1 cellular context compared by ENCODE assay signal in the genomic region with DNA sequence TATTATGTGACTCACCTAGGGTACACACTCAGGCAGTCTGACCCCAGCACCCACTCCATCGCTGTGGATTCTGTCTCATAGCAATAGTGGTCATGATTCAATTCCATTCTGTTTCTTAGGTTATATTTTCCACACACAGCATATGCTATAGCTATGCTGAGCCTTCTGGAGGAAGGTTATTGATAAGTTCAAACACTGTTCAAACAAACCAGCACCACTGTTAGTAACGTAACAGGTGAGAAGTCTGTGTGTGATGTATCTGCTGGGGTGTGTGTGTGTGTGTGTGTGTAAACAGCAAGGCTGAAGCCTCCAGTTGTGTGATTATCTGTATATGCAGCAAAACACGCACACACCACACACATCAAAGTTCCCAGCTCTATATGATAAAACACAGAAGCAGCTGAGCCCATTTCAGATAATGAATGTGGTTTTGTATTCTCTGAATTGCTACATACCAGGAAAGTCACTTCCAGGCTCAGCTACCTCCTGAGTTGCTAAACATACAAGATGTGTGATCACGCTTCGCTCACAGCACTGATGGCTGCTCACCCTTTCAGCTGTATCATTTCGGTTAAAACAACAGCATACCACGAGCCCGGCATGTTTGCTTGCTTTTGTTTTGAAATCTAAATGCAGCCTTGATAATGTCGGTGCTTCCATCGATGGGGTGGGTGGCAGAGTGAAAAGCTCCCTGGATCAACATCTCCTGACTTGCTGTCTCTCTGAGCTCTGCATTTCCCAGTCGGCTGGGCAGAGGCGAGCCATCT.
TF ChIP-seq lines count a peak whose summit lies in the region.

No MANE protein-coding gene starts in this region.

TF ChIP-seq in HepG2, 621 proteins besides CTCF, POLR2A, EP300 and RAD21 (continued from another document and continues in another):
- TF ChIP-seq, protein P1, sequence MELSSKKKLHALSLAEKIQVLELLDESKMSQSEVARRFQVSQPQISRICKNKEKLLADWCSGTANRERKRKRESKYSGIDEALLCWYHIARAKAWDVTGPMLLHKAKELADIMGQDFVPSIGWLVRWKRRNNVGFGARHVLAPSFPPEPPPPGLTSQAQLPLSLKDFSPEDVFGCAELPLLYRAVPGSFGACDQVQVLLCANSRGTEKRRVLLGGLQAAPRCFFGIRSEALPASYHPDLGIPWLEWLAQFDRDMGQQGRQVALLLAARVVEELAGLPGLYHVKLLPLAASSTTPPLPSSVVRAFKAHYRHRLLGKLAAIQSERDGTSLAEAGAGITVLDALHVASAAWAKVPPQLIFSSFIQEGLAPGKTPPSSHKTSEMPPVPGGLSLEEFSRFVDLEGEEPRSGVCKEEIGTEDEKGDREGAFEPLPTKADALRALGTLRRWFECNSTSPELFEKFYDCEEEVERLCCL (CRISPR knock-in tag; IDR thresholded peaks at IDR 0.05; ENCODE audit: borderline replicate concordance) = no peak
- TF ChIP-seq ZNF850 (CRISPR knock-in tag; conservative IDR thresholded peaks at IDR 0.05) (no peak), KDM6A (CRISPR knock-in tag; IDR thresholded peaks at IDR 0.05; ENCODE audit: low read depth) (no peak), ZNF10 (CRISPR knock-in tag; IDR thresholded peaks at IDR 0.05; ENCODE audit: borderline replicate concordance, low read depth) (no peak), SNAI1 (CRISPR knock-in tag; IDR thresholded peaks at IDR 0.05; ENCODE audit: borderline replicate concordance) (no peak), XBP1 (CRISPR knock-in tag; IDR thresholded peaks at IDR 0.05) (no peak), JARID2 (CRISPR knock-in tag; IDR thresholded peaks at IDR 0.05; ENCODE audit: insufficient replicate concordance) (no peak), SP4 (CRISPR knock-in tag; IDR thresholded peaks at IDR 0.05) (no peak), NKX3-1 (CRISPR knock-in tag; IDR thresholded peaks at IDR 0.05) (no peak), SNRNP70 (IDR thresholded peaks at IDR 0.05; ENCODE audit: low read depth, low read length) (no peak), ZFP36L1 (CRISPR knock-in tag; IDR thresholded peaks at IDR 0.05) (peak; percentile 27; the same call in 1 of the 2 replicates), ZNF230 (CRISPR knock-in tag; IDR thresholded peaks at IDR 0.05) (no peak), HOXA5 (CRISPR knock-in tag; IDR thresholded peaks at IDR 0.05) (peak; percentile 53; the same call in 1 of the 2 replicates), ZNF746 (CRISPR knock-in tag; IDR thresholded peaks at IDR 0.05) (0 out of 2 replicates have a peak, but pooled peaks have one; percentile 37), NRL (CRISPR knock-in tag; IDR thresholded peaks at IDR 0.05; ENCODE audit: borderline replicate concordance) (no peak), ZNF558 (CRISPR knock-in tag; IDR thresholded peaks at IDR 0.05; ENCODE audit: borderline replicate concordance) (no peak), FLYWCH1 (CRISPR knock-in tag; IDR thresholded peaks at IDR 0.05) (no peak), HOXA3 (CRISPR knock-in tag; IDR thresholded peaks at IDR 0.05) (peak; percentile 73; the same call in 1 of the 2 replicates), CREM (IDR thresholded peaks at IDR 0.05) (peak; percentile 62), CREM (CRISPR knock-in tag; IDR thresholded peaks at IDR 0.05) (no peak), ZNF598 (CRISPR knock-in tag; IDR thresholded peaks at IDR 0.05; ENCODE audit: borderline replicate concordance) (no peak), SMARCC2 (IDR thresholded peaks at IDR 0.05) (no peak), MED13 (CRISPR knock-in tag; IDR thresholded peaks at IDR 0.05) (no peak), ZSCAN31 (CRISPR knock-in tag; IDR thresholded peaks at IDR 0.05; ENCODE audit: low read depth) (no peak), SMAD3 (CRISPR knock-in tag; IDR thresholded peaks at IDR 0.05) (peak; percentile 55; the same call in 1 of the 2 replicates)
- TF ChIP-seq, protein P2, sequence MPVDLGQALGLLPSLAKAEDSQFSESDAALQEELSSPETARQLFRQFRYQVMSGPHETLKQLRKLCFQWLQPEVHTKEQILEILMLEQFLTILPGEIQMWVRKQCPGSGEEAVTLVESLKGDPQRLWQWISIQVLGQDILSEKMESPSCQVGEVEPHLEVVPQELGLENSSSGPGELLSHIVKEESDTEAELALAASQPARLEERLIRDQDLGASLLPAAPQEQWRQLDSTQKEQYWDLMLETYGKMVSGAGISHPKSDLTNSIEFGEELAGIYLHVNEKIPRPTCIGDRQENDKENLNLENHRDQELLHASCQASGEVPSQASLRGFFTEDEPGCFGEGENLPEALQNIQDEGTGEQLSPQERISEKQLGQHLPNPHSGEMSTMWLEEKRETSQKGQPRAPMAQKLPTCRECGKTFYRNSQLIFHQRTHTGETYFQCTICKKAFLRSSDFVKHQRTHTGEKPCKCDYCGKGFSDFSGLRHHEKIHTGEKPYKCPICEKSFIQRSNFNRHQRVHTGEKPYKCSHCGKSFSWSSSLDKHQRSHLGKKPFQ (CRISPR knock-in tag; IDR thresholded peaks at IDR 0.05; ENCODE audit: insufficient replicate concordance) = peak; percentile 94
- TF ChIP-seq, protein P3, sequence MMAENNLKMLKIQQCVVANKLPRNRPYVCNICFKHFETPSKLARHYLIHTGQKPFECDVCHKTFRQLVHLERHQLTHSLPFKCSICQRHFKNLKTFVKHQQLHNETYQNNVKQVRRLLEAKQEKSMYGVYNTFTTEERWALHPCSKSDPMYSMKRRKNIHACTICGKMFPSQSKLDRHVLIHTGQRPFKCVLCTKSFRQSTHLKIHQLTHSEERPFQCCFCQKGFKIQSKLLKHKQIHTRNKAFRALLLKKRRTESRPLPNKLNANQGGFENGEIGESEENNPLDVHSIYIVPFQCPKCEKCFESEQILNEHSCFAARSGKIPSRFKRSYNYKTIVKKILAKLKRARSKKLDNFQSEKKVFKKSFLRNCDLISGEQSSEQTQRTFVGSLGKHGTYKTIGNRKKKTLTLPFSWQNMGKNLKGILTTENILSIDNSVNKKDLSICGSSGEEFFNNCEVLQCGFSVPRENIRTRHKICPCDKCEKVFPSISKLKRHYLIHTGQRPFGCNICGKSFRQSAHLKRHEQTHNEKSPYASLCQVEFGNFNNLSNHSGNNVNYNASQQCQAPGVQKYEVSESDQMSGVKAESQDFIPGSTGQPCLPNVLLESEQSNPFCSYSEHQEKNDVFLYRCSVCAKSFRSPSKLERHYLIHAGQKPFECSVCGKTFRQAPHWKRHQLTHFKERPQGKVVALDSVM (CRISPR knock-in tag; IDR thresholded peaks at IDR 0.05) = peak; percentile 25; the same call in 1 of the 2 replicates
- TF ChIP-seq, protein P4, sequence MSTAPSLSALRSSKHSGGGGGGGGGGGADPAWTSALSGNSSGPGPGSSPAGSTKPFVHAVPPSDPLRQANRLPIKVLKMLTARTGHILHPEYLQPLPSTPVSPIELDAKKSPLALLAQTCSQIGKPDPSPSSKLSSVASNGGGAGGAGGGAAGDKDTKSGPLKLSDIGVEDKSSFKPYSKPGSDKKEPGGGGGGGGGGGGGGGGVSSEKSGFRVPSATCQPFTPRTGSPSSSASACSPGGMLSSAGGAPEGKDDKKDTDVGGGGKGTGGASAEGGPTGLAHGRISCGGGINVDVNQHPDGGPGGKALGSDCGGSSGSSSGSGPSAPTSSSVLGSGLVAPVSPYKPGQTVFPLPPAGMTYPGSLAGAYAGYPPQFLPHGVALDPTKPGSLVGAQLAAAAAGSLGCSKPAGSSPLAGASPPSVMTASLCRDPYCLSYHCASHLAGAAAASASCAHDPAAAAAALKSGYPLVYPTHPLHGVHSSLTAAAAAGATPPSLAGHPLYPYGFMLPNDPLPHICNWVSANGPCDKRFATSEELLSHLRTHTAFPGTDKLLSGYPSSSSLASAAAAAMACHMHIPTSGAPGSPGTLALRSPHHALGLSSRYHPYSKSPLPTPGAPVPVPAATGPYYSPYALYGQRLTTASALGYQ (CRISPR knock-in tag; IDR thresholded peaks at IDR 0.05) = no peak
- TF ChIP-seq, protein P5, sequence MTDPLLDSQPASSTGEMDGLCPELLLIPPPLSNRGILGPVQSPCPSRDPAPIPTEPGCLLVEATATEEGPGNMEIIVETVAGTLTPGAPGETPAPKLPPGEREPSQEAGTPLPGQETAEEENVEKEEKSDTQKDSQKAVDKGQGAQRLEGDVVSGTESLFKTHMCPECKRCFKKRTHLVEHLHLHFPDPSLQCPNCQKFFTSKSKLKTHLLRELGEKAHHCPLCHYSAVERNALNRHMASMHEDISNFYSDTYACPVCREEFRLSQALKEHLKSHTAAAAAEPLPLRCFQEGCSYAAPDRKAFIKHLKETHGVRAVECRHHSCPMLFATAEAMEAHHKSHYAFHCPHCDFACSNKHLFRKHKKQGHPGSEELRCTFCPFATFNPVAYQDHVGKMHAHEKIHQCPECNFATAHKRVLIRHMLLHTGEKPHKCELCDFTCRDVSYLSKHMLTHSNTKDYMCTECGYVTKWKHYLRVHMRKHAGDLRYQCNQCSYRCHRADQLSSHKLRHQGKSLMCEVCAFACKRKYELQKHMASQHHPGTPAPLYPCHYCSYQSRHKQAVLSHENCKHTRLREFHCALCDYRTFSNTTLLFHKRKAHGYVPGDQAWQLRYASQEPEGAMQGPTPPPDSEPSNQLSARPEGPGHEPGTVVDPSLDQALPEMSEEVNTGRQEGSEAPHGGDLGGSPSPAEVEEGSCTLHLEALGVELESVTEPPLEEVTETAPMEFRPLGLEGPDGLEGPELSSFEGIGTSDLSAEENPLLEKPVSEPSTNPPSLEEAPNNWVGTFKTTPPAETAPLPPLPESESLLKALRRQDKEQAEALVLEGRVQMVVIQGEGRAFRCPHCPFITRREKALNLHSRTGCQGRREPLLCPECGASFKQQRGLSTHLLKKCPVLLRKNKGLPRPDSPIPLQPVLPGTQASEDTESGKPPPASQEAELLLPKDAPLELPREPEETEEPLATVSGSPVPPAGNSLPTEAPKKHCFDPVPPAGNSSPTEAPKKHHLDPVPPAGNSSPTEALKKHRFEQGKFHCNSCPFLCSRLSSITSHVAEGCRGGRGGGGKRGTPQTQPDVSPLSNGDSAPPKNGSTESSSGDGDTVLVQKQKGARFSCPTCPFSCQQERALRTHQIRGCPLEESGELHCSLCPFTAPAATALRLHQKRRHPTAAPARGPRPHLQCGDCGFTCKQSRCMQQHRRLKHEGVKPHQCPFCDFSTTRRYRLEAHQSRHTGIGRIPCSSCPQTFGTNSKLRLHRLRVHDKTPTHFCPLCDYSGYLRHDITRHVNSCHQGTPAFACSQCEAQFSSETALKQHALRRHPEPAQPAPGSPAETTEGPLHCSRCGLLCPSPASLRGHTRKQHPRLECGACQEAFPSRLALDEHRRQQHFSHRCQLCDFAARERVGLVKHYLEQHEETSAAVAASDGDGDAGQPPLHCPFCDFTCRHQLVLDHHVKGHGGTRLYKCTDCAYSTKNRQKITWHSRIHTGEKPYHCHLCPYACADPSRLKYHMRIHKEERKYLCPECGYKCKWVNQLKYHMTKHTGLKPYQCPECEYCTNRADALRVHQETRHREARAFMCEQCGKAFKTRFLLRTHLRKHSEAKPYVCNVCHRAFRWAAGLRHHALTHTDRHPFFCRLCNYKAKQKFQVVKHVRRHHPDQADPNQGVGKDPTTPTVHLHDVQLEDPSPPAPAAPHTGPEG (CRISPR knock-in tag; IDR thresholded peaks at IDR 0.05) = peak; percentile 14; the same call in 1 of the 2 replicates
- TF ChIP-seq, protein P6, sequence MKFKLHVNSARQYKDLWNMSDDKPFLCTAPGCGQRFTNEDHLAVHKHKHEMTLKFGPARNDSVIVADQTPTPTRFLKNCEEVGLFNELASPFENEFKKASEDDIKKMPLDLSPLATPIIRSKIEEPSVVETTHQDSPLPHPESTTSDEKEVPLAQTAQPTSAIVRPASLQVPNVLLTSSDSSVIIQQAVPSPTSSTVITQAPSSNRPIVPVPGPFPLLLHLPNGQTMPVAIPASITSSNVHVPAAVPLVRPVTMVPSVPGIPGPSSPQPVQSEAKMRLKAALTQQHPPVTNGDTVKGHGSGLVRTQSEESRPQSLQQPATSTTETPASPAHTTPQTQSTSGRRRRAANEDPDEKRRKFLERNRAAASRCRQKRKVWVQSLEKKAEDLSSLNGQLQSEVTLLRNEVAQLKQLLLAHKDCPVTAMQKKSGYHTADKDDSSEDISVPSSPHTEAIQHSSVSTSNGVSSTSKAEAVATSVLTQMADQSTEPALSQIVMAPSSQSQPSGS (CRISPR knock-in tag; IDR thresholded peaks at IDR 0.05) = peak; percentile 66; the same call in 1 of the 2 replicates
- TF ChIP-seq, protein P7, sequence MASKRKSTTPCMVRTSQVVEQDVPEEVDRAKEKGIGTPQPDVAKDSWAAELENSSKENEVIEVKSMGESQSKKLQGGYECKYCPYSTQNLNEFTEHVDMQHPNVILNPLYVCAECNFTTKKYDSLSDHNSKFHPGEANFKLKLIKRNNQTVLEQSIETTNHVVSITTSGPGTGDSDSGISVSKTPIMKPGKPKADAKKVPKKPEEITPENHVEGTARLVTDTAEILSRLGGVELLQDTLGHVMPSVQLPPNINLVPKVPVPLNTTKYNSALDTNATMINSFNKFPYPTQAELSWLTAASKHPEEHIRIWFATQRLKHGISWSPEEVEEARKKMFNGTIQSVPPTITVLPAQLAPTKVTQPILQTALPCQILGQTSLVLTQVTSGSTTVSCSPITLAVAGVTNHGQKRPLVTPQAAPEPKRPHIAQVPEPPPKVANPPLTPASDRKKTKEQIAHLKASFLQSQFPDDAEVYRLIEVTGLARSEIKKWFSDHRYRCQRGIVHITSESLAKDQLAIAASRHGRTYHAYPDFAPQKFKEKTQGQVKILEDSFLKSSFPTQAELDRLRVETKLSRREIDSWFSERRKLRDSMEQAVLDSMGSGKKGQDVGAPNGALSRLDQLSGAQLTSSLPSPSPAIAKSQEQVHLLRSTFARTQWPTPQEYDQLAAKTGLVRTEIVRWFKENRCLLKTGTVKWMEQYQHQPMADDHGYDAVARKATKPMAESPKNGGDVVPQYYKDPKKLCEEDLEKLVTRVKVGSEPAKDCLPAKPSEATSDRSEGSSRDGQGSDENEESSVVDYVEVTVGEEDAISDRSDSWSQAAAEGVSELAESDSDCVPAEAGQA (IDR thresholded peaks at IDR 0.05; ENCODE audit: low read depth) = 0 out of 2 replicates have a peak, but pooled peaks have one; percentile 7
- TF ChIP-seq, protein P7 (CRISPR knock-in tag; IDR thresholded peaks at IDR 0.05; ENCODE audit: borderline replicate concordance) = no peak
